In genomic region chr22:45163417-45164216, GRCh38 we compare ENCODE assay signal across 8 cellular contexts. TPM values are rescaled to one million over a fixed set of nuclear protein-coding genes. Genes with fewer than 3 reads are reported as not detected.
DNase-seq lines count a peak whose midpoint lies in the region; ATAC-seq and TF ChIP-seq lines count a peak whose summit lies in the region.

A gene with protein sequence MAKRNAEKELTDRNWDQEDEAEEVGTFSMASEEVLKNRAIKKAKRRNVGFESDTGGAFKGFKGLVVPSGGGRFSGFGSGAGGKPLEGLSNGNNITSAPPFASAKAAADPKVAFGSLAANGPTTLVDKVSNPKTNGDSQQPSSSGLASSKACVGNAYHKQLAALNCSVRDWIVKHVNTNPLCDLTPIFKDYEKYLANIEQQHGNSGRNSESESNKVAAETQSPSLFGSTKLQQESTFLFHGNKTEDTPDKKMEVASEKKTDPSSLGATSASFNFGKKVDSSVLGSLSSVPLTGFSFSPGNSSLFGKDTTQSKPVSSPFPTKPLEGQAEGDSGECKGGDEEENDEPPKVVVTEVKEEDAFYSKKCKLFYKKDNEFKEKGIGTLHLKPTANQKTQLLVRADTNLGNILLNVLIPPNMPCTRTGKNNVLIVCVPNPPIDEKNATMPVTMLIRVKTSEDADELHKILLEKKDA (plus strand): TSS chr22:45163925. CDS start chr22:45168178, 4,253 bp downstream.

- intact Hi-C loops in natural killer cell (cut with micrococcal nuclease), result loop anchor here (10.0 kb wide), 1 partner anchor 71 kb away; no protein-coding TSS in a partner anchor

- H3K4me3 Mint-ChIP-seq in natural killer cell, result peak within 1 kb of the TSS; percentile 96

- no peaks in the 10 kb centered on the region for H4K20me1 ChIP-seq in GM23248 (ENCODE audit: insufficient read depth)

- no peaks in the 10 kb centered on the region for H3K27me3 ChIP-seq in GM23248 (replicated peaks; ENCODE audit: insufficient read depth)

- H3K9me3 ChIP-seq in GM23248 (ENCODE audit: low read depth), result no peaks in the 10 kb centered on the region

- peak within 1 kb of the TSS; percentile 91 for H2AFZ ChIP-seq in GM23248

- peaks cover 80% of the 10 kb centered on the region for H3K79me2 ChIP-seq in GM23248 (ENCODE audit: insufficient read depth)

- H3F3A ChIP-seq in GM23248 (ENCODE audit: insufficient read depth), result peaks cover 27% of the 10 kb centered on the region

- H3K36me3 Mint-ChIP-seq in natural killer cell, result no peaks in the 10 kb centered on the region

- H3K9ac ChIP-seq in GM23248, result peak within 1 kb of the TSS; percentile 91

- DNase-seq in Daoy (ENCODE audit: low read depth), result peak; percentile 97
- peak; percentile 99 for DNase-seq in GM23248
- peak; percentile 94 for DNase-seq in LHCN-M2 (ENCODE audit: low read depth)
- DNase-seq in RPMI8226, result peak; percentile 98
- peak; percentile 86 to 96 for DNase-seq in activated T-helper 1 cell treated with anti-CD3 and anti-CD28 coated beads, Interleukin-2, amount 50 U/mL, for 16 hours (ENCODE audit: low read depth in 1 of 2, low spot score in 1 of 2)
- peak; percentile 96 for DNase-seq in fibroblast of mammary gland (ENCODE audit: low read depth)
- DNase-seq in natural killer cell, result peak; percentile 95
- DNase-seq in stimulated activated naive CD4-positive, alpha-beta T cell treated with Interleukin-2 at 50 U/mL for 16 hours (lab: John Stamatoyannopoulos, UW), result peak; percentile 90

- no peaks in the 10 kb centered on the region for H3K9me2 ChIP-seq in GM23248 (ENCODE audit: insufficient read depth)

- in situ Hi-C loops in GM23248 (cut with MboI), result no loop called here

- TF ChIP-seq CTCF in fibroblast of mammary gland (conservative IDR thresholded peaks at IDR 0.05; ENCODE audit: control insufficient read depth, insufficient read depth, low read depth, low read length), result no peak
- TF ChIP-seq CTCF in natural killer cell (IDR thresholded peaks at IDR 0.05), result no peak

- H3K4me2 ChIP-seq in GM23248 (ENCODE audit: unreplicated experiment), result peak within 1 kb of the TSS; percentile 91

- peak within 1 kb of the TSS; percentile 87 to 91 for H3K27ac Mint-ChIP-seq in natural killer cell

- peak within 1 kb of the TSS; percentile 73 for H3K27ac ChIP-seq in GM23248

- peaks cover 7% of the 10 kb centered on the region; the same call in 1 of the 2 replicates for H3K36me3 ChIP-seq in GM23248 (ENCODE audit: low read depth)

- H3K4me1 ChIP-seq in GM23248 (ENCODE audit: insufficient read depth), result peaks cover 27% of the 10 kb centered on the region

- no peaks in the 10 kb centered on the region for H3K27me3 Mint-ChIP-seq in natural killer cell (ENCODE audit: low read depth in 2 of 2)

- H3K4me1 Mint-ChIP-seq in natural killer cell, result peaks cover 47 to 51% of the 10 kb centered on the region in 2 donors

- H3K4me3 ChIP-seq in GM23248, result peak within 1 kb of the TSS; percentile 88
- peak within 1 kb of the TSS; percentile 66 for H3K4me3 ChIP-seq in fibroblast of mammary gland (ENCODE audit: control insufficient read depth, low read depth, low read length)

- ATAC-seq in natural killer cell, result peak; percentile 88 to 93 (median 89)

- H3K9me3 Mint-ChIP-seq in natural killer cell, result no peaks in the 10 kb centered on the region

- WGBS in GM23248 (ENCODE audit: low coverage in 1 of 2, low lambda C conversion rate in 2 of 2, missing lambda C conversion rate in 2 of 2), 2 experiments, result 1% methylated on average over 89 of the region's 98 CpGs

RNA-seq across cellular contexts. Expression of the gene that starts here (rescaled TPM):
- total RNA-seq in Daoy (2014; rRNA removed; shearing (Covaris generic)), result 67.8 and 82.6 TPM in 2 replicates
- 30.8 and 91.7 TPM in 2 replicates for total RNA-seq in GM23248 (2014; rRNA removed; shearing (Covaris generic))
- 21.1 and 22.3 TPM in 2 replicates for polyA plus RNA-seq in GM23248 (2016; fragmentation: Nextera tagmentation; extraction: Ambion mirVana)
- total RNA-seq in LHCN-M2 (2014; rRNA removed) (71.4 and 81.2 TPM in 2 replicates), natural killer cell (10 to 100 TPM; 63.9 to 99.4 (median 98.6) TPM)
- 13.7 TPM for polyA plus RNA-seq in LHCN-M2 (2012)

Comparison
In these comparisons a context has a peak if more than half of its experiments do, and no peak if none do; other contexts are left out.
1. Peak in every context shown above with its lines: DNase-seq, ATAC-seq, H3K4me3 ChIP-seq and H3K27ac ChIP-seq.